10 cellular contexts compared by ENCODE assay signal in the genomic region with DNA sequence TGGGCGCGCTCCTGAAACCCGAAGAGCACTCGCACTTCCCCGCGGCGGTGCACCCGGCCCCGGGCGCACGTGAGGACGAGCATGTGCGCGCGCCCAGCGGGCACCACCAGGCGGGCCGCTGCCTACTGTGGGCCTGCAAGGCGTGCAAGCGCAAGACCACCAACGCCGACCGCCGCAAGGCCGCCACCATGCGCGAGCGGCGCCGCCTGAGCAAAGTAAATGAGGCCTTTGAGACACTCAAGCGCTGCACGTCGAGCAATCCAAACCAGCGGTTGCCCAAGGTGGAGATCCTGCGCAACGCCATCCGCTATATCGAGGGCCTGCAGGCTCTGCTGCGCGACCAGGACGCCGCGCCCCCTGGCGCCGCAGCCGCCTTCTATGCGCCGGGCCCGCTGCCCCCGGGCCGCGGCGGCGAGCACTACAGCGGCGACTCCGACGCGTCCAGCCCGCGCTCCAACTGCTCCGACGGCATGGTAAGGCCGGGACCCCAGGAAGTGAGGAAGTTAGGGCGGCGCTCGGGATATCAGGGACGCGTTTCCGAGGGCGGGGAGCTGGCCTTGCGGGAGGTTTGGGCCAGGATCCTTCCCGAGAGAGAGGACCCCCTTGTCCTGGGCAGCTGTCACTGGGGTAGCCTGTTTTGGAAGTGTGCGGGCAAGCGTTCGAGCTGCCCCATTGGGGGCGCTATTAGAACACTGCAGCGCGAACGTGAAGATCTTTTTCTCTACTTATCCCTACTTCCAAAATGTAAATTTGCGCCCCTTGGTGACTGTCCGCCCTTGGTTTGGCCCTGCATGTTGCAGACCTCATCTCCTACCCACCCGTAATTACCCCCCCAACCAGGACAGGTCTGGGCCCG. TPM values are rescaled to one million over a fixed set of nuclear protein-coding genes. Genes with fewer than 3 reads are reported as not detected.
DNase-seq lines count a peak whose midpoint lies in the region; FAIRE-seq and TF ChIP-seq lines count a peak whose summit lies in the region.
"Had no signal": no experiment of that assay in that cellular context is flagged by ENCODE, and none has a peak within 500 bp of the region (broad histone marks: within the 10 kb centered on the region; RNA-seq: fewer than 3 reads in every experiment).

No MANE protein-coding gene starts in this region.

- H2AFZ ChIP-seq in mesenchymal stem cell (ENCODE audit: low read depth, low read length), result no peak overlapping the region

- H2BK5ac ChIP-seq in mesenchymal stem cell (ENCODE audit: low read depth, low read length, poor library complexity, severe bottlenecking), result no peak overlapping the region

- H3K27ac ChIP-seq in coronary artery (no peak overlapping the region), mesenchymal stem cell (ENCODE audit: low read length, poor library complexity, severe bottlenecking) (no peak overlapping the region), small intestine (ENCODE audit: low read depth in 1 of 2, low read length in 1 of 2) (no peak overlapping the region)

- H3K4me3 ChIP-seq in coronary artery, result peak overlapping the region; percentile 34
- H3K4me3 ChIP-seq in mesenchymal stem cell (ENCODE audit: insufficient read depth in 1 of 2, low read depth in 1 of 2, low read length in 2 of 2), result no peak overlapping the region
- no peak overlapping the region for H3K4me3 ChIP-seq in small intestine (ENCODE audit: low read depth in 1 of 2, low read length in 2 of 2)

- no peak overlapping the region for H2BK120ac ChIP-seq in mesenchymal stem cell (ENCODE audit: low read depth, low read length)

- no peak overlapping the region for H4K8ac ChIP-seq in mesenchymal stem cell (ENCODE audit: low read length)

- H3K4ac ChIP-seq in mesenchymal stem cell (ENCODE audit: low read depth in 1 of 2, low read length in 2 of 2), result no peak overlapping the region

- H3K9me3 ChIP-seq in mesenchymal stem cell (ENCODE audit: control insufficient read depth, low read length), result no peaks in the 10 kb centered on the region
- H3K9me3 ChIP-seq in small intestine (ENCODE audit: control insufficient read depth, low read depth), result no peaks in the 10 kb centered on the region

- H3K27me3 ChIP-seq in mesenchymal stem cell (ENCODE audit: control insufficient read depth in 1 of 2, insufficient read depth in 1 of 2, low read length in 2 of 2) (peaks cover 94 to 97% of the 10 kb centered on the region in 2 experiments), small intestine (ENCODE audit: control insufficient read depth in 2 of 2, insufficient read depth in 2 of 2, low read length in 2 of 2) (peaks cover 18 to 52% of the 10 kb centered on the region in 2 donors)

- no peak overlapping the region for H4K91ac ChIP-seq in mesenchymal stem cell (ENCODE audit: low read length)

- peak overlapping the region; percentile 99 for H3K9ac ChIP-seq in mesenchymal stem cell (ENCODE audit: low read length)

- no peak for DNase-seq in D721Med (ENCODE audit: insufficient read length, low spot score)
- peak; percentile 64 for DNase-seq in LHCN-M2 (ENCODE audit: low read depth)
- DNase-seq in coronary artery (ENCODE audit: low spot score), result no peak
- no peak for DNase-seq in mesenchymal stem cell
- DNase-seq in amniotic stem cell (lab: John Stamatoyannopoulos, UW), result no peak
- DNase-seq in GM19240 (ENCODE audit: insufficient read length, low spot score), result no peak
- no peak for DNase-seq in small intestine
- DNase-seq in NOMO-1 treated with DMSO at 0.1 percent for 48 hours (lab: John Stamatoyannopoulos, UW; ENCODE audit: unreplicated experiment), result no peak
- DNase-seq: SHP77 had no signal

- WGBS in mesenchymal stem cell, result 8% methylated on average over 82 of the region's 84 CpGs
- WGBS in small intestine, 3 donors, result 5 to 14% (median 14%) methylated on average over 84 of the region's 84 CpGs

- H2BK15ac ChIP-seq in mesenchymal stem cell (ENCODE audit: low read depth, poor library complexity, severe bottlenecking), result no peak overlapping the region

- TF ChIP-seq CTCF in D721Med (IDR thresholded peaks at IDR 0.05; ENCODE audit: insufficient read depth, missing control alignments) (peak; percentile 43), coronary artery (IDR thresholded peaks at IDR 0.05) (no peak)

- no peak overlapping the region for H3K14ac ChIP-seq in mesenchymal stem cell (ENCODE audit: low read length in 2 of 2)

- no peak overlapping the region for H3K18ac ChIP-seq in mesenchymal stem cell (ENCODE audit: low read depth in 1 of 2, low read length in 2 of 2)

- no peak overlapping the region for H2AK5ac ChIP-seq in mesenchymal stem cell (ENCODE audit: low read length, severe bottlenecking)

- H3K4me1 ChIP-seq in mesenchymal stem cell (ENCODE audit: control insufficient read depth, insufficient read depth, low read depth, low read length) (peaks cover 15% of the 10 kb centered on the region), small intestine (ENCODE audit: control insufficient read depth in 2 of 2, insufficient read depth in 1 of 2, low read depth in 1 of 2, low read length in 1 of 2) (no peaks in the 10 kb centered on the region)

- no peaks in the 10 kb centered on the region for H3K36me3 ChIP-seq in mesenchymal stem cell (ENCODE audit: control insufficient read depth in 1 of 2, insufficient read depth in 2 of 2, low read depth in 1 of 2, low read length in 2 of 2)
- no peaks in the 10 kb centered on the region for H3K36me3 ChIP-seq in small intestine (ENCODE audit: control insufficient read depth in 2 of 2, insufficient read depth in 2 of 2, low read length in 2 of 2)

- no peak overlapping the region for H2BK12ac ChIP-seq in mesenchymal stem cell (ENCODE audit: low read length in 2 of 2)

- FAIRE-seq in D721Med (lab: Jason Lieb, UNC) (no peak), small intestine (lab: Jason Lieb, UNC) (no peak)

- no peaks in the 10 kb centered on the region for H3K79me1 ChIP-seq in mesenchymal stem cell (replicated peaks; ENCODE audit: low read length, poor library complexity, severe bottlenecking)

- no peak overlapping the region for H3K23ac ChIP-seq in mesenchymal stem cell (ENCODE audit: low read length in 2 of 2)

- H3K4me2 ChIP-seq in mesenchymal stem cell (ENCODE audit: low read length, poor library complexity, severe bottlenecking), result no peak overlapping the region

RNA-seq across cellular contexts. Expression of a gene that starts 0.8 kb away (rescaled TPM):
- total RNA-seq in LHCN-M2 (2014; rRNA removed), result 421 and 521 TPM in 2 replicates
- 96.3 TPM for polyA plus RNA-seq in LHCN-M2 (2012)
- not detected for polyA plus RNA-seq in mesenchymal stem cell (2013, experiment 1 of 2)
- polyA plus RNA-seq in mesenchymal stem cell (2013, experiment 2 of 2), result not detected
- not detected for polyA plus RNA-seq in small intestine
- total RNA-seq: renal cortical epithelial cell had no signal

RNA-seq across cellular contexts. Expression of a gene that starts 14.4 kb away (rescaled TPM):
- 0.13 and 0.17 TPM in 2 replicates for total RNA-seq in LHCN-M2 (2014; rRNA removed)
- polyA plus RNA-seq in LHCN-M2 (2012), result 0.16 TPM
- polyA plus RNA-seq in mesenchymal stem cell (2013, experiment 1 of 2), result under 0.01 TPM
- polyA plus RNA-seq in mesenchymal stem cell (2013, experiment 2 of 2), result 0.01 TPM
- under 1 TPM in 1 of 3 donors, not detected in 2; 0.13 TPM for polyA plus RNA-seq in small intestine
